Comparison of ENCODE assay signal across 9 cellular contexts in the genomic region with DNA sequence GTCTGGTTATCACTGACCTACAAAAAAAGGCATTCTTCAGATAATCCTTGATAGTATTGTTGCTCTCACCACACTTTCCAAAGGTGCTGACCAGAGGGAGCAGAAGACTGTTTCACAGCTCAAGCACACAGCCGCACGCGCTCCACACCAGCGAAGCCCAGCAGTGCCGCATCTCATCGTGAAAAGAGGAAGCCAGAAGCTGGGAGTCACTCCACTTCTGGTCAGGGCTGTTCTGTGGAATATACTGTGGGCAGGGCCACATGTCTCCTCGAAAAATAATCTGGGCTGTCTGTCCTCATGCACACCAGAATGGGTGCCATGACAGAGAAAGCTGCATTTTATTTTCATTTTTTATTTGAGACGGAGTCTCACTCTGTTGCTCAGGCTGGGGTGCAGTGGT. TPM values are rescaled to one million over a fixed set of nuclear protein-coding genes. Genes with fewer than 3 reads are reported as not detected.
DNase-seq lines count a peak whose midpoint lies in the region; ATAC-seq and TF ChIP-seq lines count a peak whose summit lies in the region.
"Had no signal": no experiment of that assay in that cellular context is flagged by ENCODE, and none has a peak within 500 bp of the region (broad histone marks: within the 10 kb centered on the region; RNA-seq: fewer than 3 reads in every experiment).

No MANE protein-coding gene starts in this region.

- H3K4me3 ChIP-seq in left ventricle myocardium inferior (no peak overlapping the region), left lung (no peak overlapping the region), upper lobe of right lung (no peak overlapping the region)

- intact Hi-C loops in Right ventricle myocardium superior (cut with DNase I) (no loop called here), left ventricle myocardium inferior (cut with micrococcal nuclease) (no loop called here), left lung (cut with DNase I) (loop anchor here in 1 of 2 donors (10.0 kb wide), 1 partner anchor 82 kb away; the partner anchor contains the start of genes ZNF646 and ZNF668), upper lobe of right lung (cut with DNase I) (no loop called here)

- H3K36me3 ChIP-seq in left ventricle myocardium inferior (no peaks in the 10 kb centered on the region), left lung (no peaks in the 10 kb centered on the region), upper lobe of right lung (no peaks in the 10 kb centered on the region)

- TF ChIP-seq CTCF in left ventricle myocardium inferior (IDR thresholded peaks at IDR 0.05; ENCODE audit: borderline replicate concordance) (no peak), left lung (IDR thresholded peaks at IDR 0.05) (no peak), upper lobe of right lung (IDR thresholded peaks at IDR 0.05) (no peak)

- H3K9me3 ChIP-seq in left ventricle myocardium inferior (replicated peaks) (no peaks in the 10 kb centered on the region), left lung (no peaks in the 10 kb centered on the region), upper lobe of right lung (no peaks in the 10 kb centered on the region)

- peak; percentile 69 for DNase-seq in Right ventricle myocardium superior
- DNase-seq in left ventricle myocardium inferior, result no peak
- DNase-seq in RPMI8226, result peak; percentile 73
- peak; percentile 53 to 84 for DNase-seq in left lung
- DNase-seq in upper lobe of right lung, result no peak
- no peak for DNase-seq in NCI-H128 (lab: John Stamatoyannopoulos, UW; ENCODE audit: unreplicated experiment)
- no peak for DNase-seq in activated CD4-positive, CD25-positive, alpha-beta regulatory T cell (lab: John Stamatoyannopoulos, UW)
- DNase-seq: NCI-H510A had no signal

- ATAC-seq in Right ventricle myocardium superior (ENCODE audit: poor library complexity) (peak; percentile 51), left lung (peak; percentile 81), upper lobe of right lung (peak; percentile 93), GM18861 (IDR thresholded peaks at IDR 0.05; ENCODE audit: unreplicated experiment) (no peak)

- peaks cover 6% of the 10 kb centered on the region for H3K27me3 ChIP-seq in left ventricle myocardium inferior (ENCODE audit: low read depth)
- no peaks in the 10 kb centered on the region for H3K27me3 ChIP-seq in left lung
- H3K27me3 ChIP-seq in upper lobe of right lung, result peaks cover 9% of the 10 kb centered on the region

- H3K4me1 ChIP-seq in left ventricle myocardium inferior, result no peaks in the 10 kb centered on the region
- peaks cover 0 to 9% of the 10 kb centered on the region in 2 donors for H3K4me1 ChIP-seq in left lung
- no peaks in the 10 kb centered on the region for H3K4me1 ChIP-seq in upper lobe of right lung

- no peak overlapping the region for H3K27ac ChIP-seq in left ventricle myocardium inferior (replicated peaks)
- H3K27ac ChIP-seq in left lung, result no peak overlapping the region
- no peak overlapping the region for H3K27ac ChIP-seq in upper lobe of right lung

RNA-seq across cellular contexts. Expression of gene PRSS36, which starts 7.3 kb away (rescaled TPM):
- 2.2 TPM for total RNA-seq in Right ventricle myocardium superior
- 1.4 TPM for total RNA-seq in left ventricle myocardium inferior
- 1 to 10 TPM; 4.8 to 5.8 TPM for total RNA-seq in left lung
- total RNA-seq in upper lobe of right lung, result 3.5 TPM

RNA-seq across cellular contexts. Expression of gene PRSS8, which starts 21.6 kb away (rescaled TPM):
- total RNA-seq in Right ventricle myocardium superior, result not detected
- total RNA-seq in left ventricle myocardium inferior, result not detected
- total RNA-seq in left lung, result 100 to 1,000 TPM in 1 of 2 donors, 10 to 100 TPM in 1; 61.2 to 129 TPM
- total RNA-seq in upper lobe of right lung, result 103 TPM

RNA-seq across cellular contexts. Expression of gene FUS, which starts 22.8 kb away (rescaled TPM):
- total RNA-seq in Right ventricle myocardium superior (79.3 TPM), left ventricle myocardium inferior (96.9 TPM), left lung (100 to 1,000 TPM; 180 to 259 TPM), upper lobe of right lung (175 TPM)

RNA-seq across cellular contexts. Expression of gene KAT8, which starts 39.7 kb away (rescaled TPM):
- total RNA-seq in Right ventricle myocardium superior, result 60.3 TPM
- total RNA-seq in left ventricle myocardium inferior, result 72.0 TPM
- total RNA-seq in left lung, result 10 to 100 TPM; 49.8 to 55.0 TPM
- total RNA-seq in upper lobe of right lung, result 80.4 TPM

RNA-seq across cellular contexts. Expression of gene PYCARD, which starts 45.4 kb away (rescaled TPM):
- 8.2 TPM for total RNA-seq in Right ventricle myocardium superior
- total RNA-seq in left ventricle myocardium inferior, result 5.3 TPM
- 10 to 100 TPM; 46.4 to 59.8 TPM for total RNA-seq in left lung
- total RNA-seq in upper lobe of right lung, result 49.5 TPM

Comparison
In these comparisons a context has a peak if more than half of its experiments do, and no peak if none do; other contexts are left out.
1. DNase-seq: peak in Right ventricle myocardium superior (single experiment), RPMI8226 (single experiment) and left lung (2 of 2); none in left ventricle myocardium inferior (single experiment), upper lobe of right lung (single experiment), NCI-H128 (single experiment) and activated CD4-positive, CD25-positive, alpha-beta regulatory T cell (0 of 4).
2. RNA of gene PRSS8, which starts 21.6 kb away (total RNA-seq): 61.2 to 129 TPM in left lung and 103 TPM in upper lobe of right lung (single experiment); not detected in left ventricle myocardium inferior (single experiment) and not detected in Right ventricle myocardium superior (single experiment); every median in the first group is over 10 times any median in the second.